In genomic region chr7:22931011-22931410, GRCh38 we compare ENCODE assay signal across 24 cellular contexts.
"Had no signal": no experiment of that assay in that cellular context is flagged by ENCODE, and none has a peak within 500 bp of the region (broad histone marks: within the 10 kb centered on the region; RNA-seq: fewer than 3 reads in every experiment).

No MANE protein-coding gene starts in this region.

- H3K4me3 ChIP-seq: cardiac muscle cell had no signal

- H3K36me3 ChIP-seq: brain microvascular endothelial cell, cardiac muscle cell had no signal

- H3K27me3 ChIP-seq: brain microvascular endothelial cell, cardiac muscle cell had no signal

- DNase-seq: activated CD4-positive, alpha-beta memory T cell treated with anti-CD3 and anti-CD28 coated beads, Interleukin-2, amount 10 ng/mL, durations not matched to agents 7 days and 5 days; activated CD4-positive, alpha-beta T cell treated with anti-CD3 and anti-CD28 coated beads for 36 hours; activated CD4-positive, alpha-beta T cell treated with anti-CD3 and anti-CD28 coated beads, Interleukin-2, amount 50 U/mL, for 1 hour; activated CD4-positive, CD25-positive, alpha-beta regulatory T cell; activated gamma-delta T cell; activated naive CD4-positive, alpha-beta T cell treated with anti-CD3 and anti-CD28 coated beads for 36 hours; activated naive CD8-positive, alpha-beta T cell treated with anti-CD3 and anti-CD28 coated beads for 36 hours; activated T-cell treated with anti-CD3 and anti-CD28 coated beads for 4 hours; activated T-cell treated with anti-CD3 and anti-CD28 coated beads, Interleukin-2, amount 50 U/mL, for 48 hours; brain microvascular endothelial cell; NCI-H1105 treated with DMSO at 0.1 percent for 48 hours; NCI-H1436 treated with DMSO at 0.1 percent for 48 hours; NCI-H187; NCI-H2081; NCI-H446; NCI-H524; PC-3; SIG-M5; T-cell; T-helper 2 cell; T1000 had no signal

- H3K27ac ChIP-seq: brain microvascular endothelial cell, cardiac muscle cell, VCaP had no signal

- ATAC-seq: activated CD4-positive, alpha-beta T cell treated with anti-CD3 and anti-CD28 coated beads for 36 hours; activated T-helper 17 cell treated with anti-CD3 and anti-CD28 coated beads, Interleukin-2, amount 50 U/mL, for 72 hours; PC-3; T-cell had no signal
